Comparison of ENCODE assay signal across 8 cellular contexts in the genomic region with DNA sequence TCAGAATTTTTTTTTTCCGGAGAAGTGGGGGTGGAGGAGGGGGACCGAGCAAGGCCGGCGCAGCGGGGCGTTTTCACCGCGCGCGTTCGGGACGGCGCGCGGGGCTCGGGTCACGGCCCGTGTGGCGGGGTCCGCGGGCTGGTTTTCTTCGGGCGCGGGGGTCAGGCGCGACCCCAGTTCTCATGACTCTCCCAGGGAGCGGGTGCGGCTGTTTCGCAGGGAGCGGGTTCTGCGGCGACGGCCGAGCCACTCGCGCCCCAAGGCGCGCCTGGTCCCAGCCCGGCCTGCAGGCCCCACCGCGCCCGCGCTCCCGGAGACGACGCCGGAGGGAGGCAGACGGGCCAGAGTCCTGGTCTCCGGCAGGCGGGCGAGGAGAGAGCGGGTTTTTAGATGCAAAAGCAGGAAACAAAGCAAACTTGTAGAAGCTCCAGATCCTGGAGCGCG. TPM values are rescaled to one million over a fixed set of nuclear protein-coding genes. Genes with fewer than 3 reads are reported as not detected.
DNase-seq lines count a peak whose midpoint lies in the region; ATAC-seq, FAIRE-seq and TF ChIP-seq lines count a peak whose summit lies in the region.

No MANE protein-coding gene starts in this region.

- intact Hi-C loops in kidney (cut with DNase I), result loop anchor here (2.0 kb wide), 1 partner anchor 115 kb away; no protein-coding TSS in a partner anchor
- intact Hi-C loops in naive thymus-derived CD4-positive, alpha-beta T cell (cut with micrococcal nuclease), result loop anchor here (5.0 to 10.0 kb wide), 4 partner anchors 101 to 1581 kb away; partner anchors contain the start of genes ACTG1 (in 2 of the 2) and SLC38A10 (in 1 of the 2)

- H3K27ac Mint-ChIP-seq in stimulated activated effector memory CD8-positive, alpha-beta T cell treated with anti-CD3 and anti-CD28 coated beads, Interleukin-12 subunit alpha, Interleukin-12 subunit beta, amount 100 ng/mL, for 72 hours, result no peak overlapping the region
- peak overlapping the region in 1 of 9 donors; percentile 64 for H3K27ac Mint-ChIP-seq in naive thymus-derived CD4-positive, alpha-beta T cell

- H3K27ac ChIP-seq in HUES48 (ENCODE audit: low read depth, low read length) (peak overlapping the region; percentile 99), kidney (ENCODE audit: low read depth in 2 of 2, low read length in 2 of 2) (peak overlapping the region; percentile 88 to 93)
- no peak overlapping the region for H3K27ac ChIP-seq in naive thymus-derived CD4-positive, alpha-beta T cell (ENCODE audit: low read depth, low read length)

- H3K4me1 ChIP-seq in HUES48 (ENCODE audit: control insufficient read depth, insufficient read depth, low read length) (peaks cover 44% of the 10 kb centered on the region), kidney (ENCODE audit: control insufficient read depth in 1 of 2, insufficient read depth in 1 of 2, low read depth in 1 of 2, low read length in 2 of 2) (peaks cover 18 to 24% of the 10 kb centered on the region in 2 donors)
- H3K4me1 ChIP-seq in naive thymus-derived CD4-positive, alpha-beta T cell (ENCODE audit: control insufficient read depth in 2 of 2, insufficient read depth in 2 of 2, low read length in 2 of 2), result peaks cover 49 to 51% of the 10 kb centered on the region in 2 donors

- POLR2A ChIA-PET in naive thymus-derived CD4-positive, alpha-beta T cell (lab: Charles Lee), result interaction anchor here (1.2 kb wide), 2 partner anchors 12 to 115 kb away, joined by 3 to 5 read pairs; no protein-coding TSS in a partner anchor

- H3K9ac ChIP-seq in HUES48 (ENCODE audit: low read depth, low read length) (peak overlapping the region; percentile 53), kidney (ENCODE audit: low read length in 2 of 2) (peak overlapping the region; percentile 77 to 87)

- CTCF ChIA-PET in naive thymus-derived CD4-positive, alpha-beta T cell (lab: Charles Lee), result no interaction called here

- in situ Hi-C loops in astrocyte of the spinal cord (cut with HindIII; ENCODE audit: low sequenced_read_pairs) (no loop called here), G401 (cut with HindIII; ENCODE audit: low sequenced_read_pairs) (no loop called here)

- no peaks in the 10 kb centered on the region for H3K36me3 ChIP-seq in HUES48 (ENCODE audit: control insufficient read depth, insufficient read depth, low read length)
- no peaks in the 10 kb centered on the region for H3K36me3 ChIP-seq in kidney (ENCODE audit: control insufficient read depth in 1 of 2, insufficient read depth in 2 of 2, low read length in 2 of 2)
- H3K36me3 ChIP-seq in naive thymus-derived CD4-positive, alpha-beta T cell (ENCODE audit: control insufficient read depth in 2 of 3, insufficient read depth in 3 of 3, low read length in 3 of 3), result no peaks in the 10 kb centered on the region

- TF ChIP-seq CTCF in astrocyte of the spinal cord (IDR thresholded peaks at IDR 0.05; ENCODE audit: low read depth, low read length) (no peak), kidney (IDR thresholded peaks at IDR 0.05; ENCODE audit: borderline replicate concordance, extremely low read depth, insufficient read depth) (no peak)

- no peaks in the 10 kb centered on the region for H3K9me3 Mint-ChIP-seq in stimulated activated effector memory CD8-positive, alpha-beta T cell treated with anti-CD3 and anti-CD28 coated beads, Interleukin-12 subunit alpha, Interleukin-12 subunit beta, amount 100 ng/mL, for 72 hours
- peaks cover 0 to 18% (median 0%) of the 10 kb centered on the region in 11 donors for H3K9me3 Mint-ChIP-seq in naive thymus-derived CD4-positive, alpha-beta T cell

- H3K27me3 ChIP-seq in HUES48 (ENCODE audit: control insufficient read depth, insufficient read depth, low read length), result peaks cover 72% of the 10 kb centered on the region
- H3K27me3 ChIP-seq in naive thymus-derived CD4-positive, alpha-beta T cell (ENCODE audit: control insufficient read depth in 2 of 2, insufficient read depth in 2 of 2, low read length in 2 of 2), result peaks cover 28 to 76% of the 10 kb centered on the region in 2 donors

- H3K36me3 Mint-ChIP-seq in stimulated activated effector memory CD8-positive, alpha-beta T cell treated with anti-CD3 and anti-CD28 coated beads, Interleukin-12 subunit alpha, Interleukin-12 subunit beta, amount 100 ng/mL, for 72 hours, result peaks cover 17% of the 10 kb centered on the region
- peaks cover 0 to 4% (median 0%) of the 10 kb centered on the region in 5 donors for H3K36me3 Mint-ChIP-seq in naive thymus-derived CD4-positive, alpha-beta T cell

- DNase-seq in astrocyte of the spinal cord (ENCODE audit: low read depth, low spot score) (peak; percentile 62), kidney (no peak), G401 (ENCODE audit: low spot score) (no peak), T-helper 1 cell (no peak)
- DNase-seq in stimulated activated effector memory CD8-positive, alpha-beta T cell treated with anti-CD3 and anti-CD28 coated beads, Interleukin-12 subunit alpha, Interleukin-12 subunit beta, amount 100 ng/mL, for 72 hours (ENCODE audit: low spot score in 2 of 2), result no peak
- no peak for DNase-seq in naive thymus-derived CD4-positive, alpha-beta T cell

- peaks cover 30% of the 10 kb centered on the region for H3K4me1 Mint-ChIP-seq in stimulated activated effector memory CD8-positive, alpha-beta T cell treated with anti-CD3 and anti-CD28 coated beads, Interleukin-12 subunit alpha, Interleukin-12 subunit beta, amount 100 ng/mL, for 72 hours
- peaks cover 4 to 52% (median 25%) of the 10 kb centered on the region in 7 donors for H3K4me1 Mint-ChIP-seq in naive thymus-derived CD4-positive, alpha-beta T cell

- no peak for ATAC-seq in stimulated activated effector memory CD8-positive, alpha-beta T cell treated with anti-CD3 and anti-CD28 coated beads, Interleukin-12 subunit alpha, Interleukin-12 subunit beta, amount 100 ng/mL, for 72 hours
- no peak for ATAC-seq in GM21786 (IDR thresholded peaks at IDR 0.05; ENCODE audit: unreplicated experiment)
- no peak for ATAC-seq in naive thymus-derived CD4-positive, alpha-beta T cell

- no peak for FAIRE-seq in kidney (lab: Jason Lieb, UNC)

- H3K4me3 ChIP-seq in HUES48 (ENCODE audit: low read depth, low read length) (peak overlapping the region; percentile 47), astrocyte of the spinal cord (ENCODE audit: low read depth, low read length) (peak overlapping the region; percentile 71), kidney (ENCODE audit: low read length in 2 of 2) (peak overlapping the region; percentile 69 to 83)
- no peak overlapping the region for H3K4me3 ChIP-seq in naive thymus-derived CD4-positive, alpha-beta T cell (ENCODE audit: low read length)

- H3K4me3 Mint-ChIP-seq in stimulated activated effector memory CD8-positive, alpha-beta T cell treated with anti-CD3 and anti-CD28 coated beads, Interleukin-12 subunit alpha, Interleukin-12 subunit beta, amount 100 ng/mL, for 72 hours, result peak overlapping the region; percentile 77
- H3K4me3 Mint-ChIP-seq in naive thymus-derived CD4-positive, alpha-beta T cell, result peak overlapping the region in 3 of 10 donors; percentile 33 to 52 (median 50)

- peaks cover 36 to 68% (median 51%) of the 10 kb centered on the region in 5 donors for H3K27me3 Mint-ChIP-seq in naive thymus-derived CD4-positive, alpha-beta T cell

- H3K9me3 ChIP-seq in HUES48 (ENCODE audit: control insufficient read depth, insufficient read depth, low read length) (no peaks in the 10 kb centered on the region), kidney (ENCODE audit: control insufficient read depth in 1 of 2, low read length in 2 of 2) (no peaks in the 10 kb centered on the region)
- no peaks in the 10 kb centered on the region for H3K9me3 ChIP-seq in naive thymus-derived CD4-positive, alpha-beta T cell (ENCODE audit: control insufficient read depth in 2 of 3, low read length in 3 of 3)

RNA-seq across cellular contexts. Expression of gene BAHCC1, which starts 1.0 kb away (rescaled TPM):
- total RNA-seq in kidney, result 20.5 TPM
- polyA plus RNA-seq in kidney (ENCODE audit: insufficient read depth, low read depth, low replicate concordance), result 2.6 TPM
- total RNA-seq in G401 (2014; rRNA removed; shearing (Covaris generic)), result 5.3 and 9.6 TPM in 2 replicates
- total RNA-seq in naive thymus-derived CD4-positive, alpha-beta T cell, result 1 to 10 TPM in 1 of 5 experiments, under 1 TPM in 3, not detected in 1; 0.05 to 3.8 (median 0.68) TPM
- polyA plus RNA-seq in naive thymus-derived CD4-positive, alpha-beta T cell, result not detected
